20 cellular contexts compared by ENCODE assay signal in the genomic region with DNA sequence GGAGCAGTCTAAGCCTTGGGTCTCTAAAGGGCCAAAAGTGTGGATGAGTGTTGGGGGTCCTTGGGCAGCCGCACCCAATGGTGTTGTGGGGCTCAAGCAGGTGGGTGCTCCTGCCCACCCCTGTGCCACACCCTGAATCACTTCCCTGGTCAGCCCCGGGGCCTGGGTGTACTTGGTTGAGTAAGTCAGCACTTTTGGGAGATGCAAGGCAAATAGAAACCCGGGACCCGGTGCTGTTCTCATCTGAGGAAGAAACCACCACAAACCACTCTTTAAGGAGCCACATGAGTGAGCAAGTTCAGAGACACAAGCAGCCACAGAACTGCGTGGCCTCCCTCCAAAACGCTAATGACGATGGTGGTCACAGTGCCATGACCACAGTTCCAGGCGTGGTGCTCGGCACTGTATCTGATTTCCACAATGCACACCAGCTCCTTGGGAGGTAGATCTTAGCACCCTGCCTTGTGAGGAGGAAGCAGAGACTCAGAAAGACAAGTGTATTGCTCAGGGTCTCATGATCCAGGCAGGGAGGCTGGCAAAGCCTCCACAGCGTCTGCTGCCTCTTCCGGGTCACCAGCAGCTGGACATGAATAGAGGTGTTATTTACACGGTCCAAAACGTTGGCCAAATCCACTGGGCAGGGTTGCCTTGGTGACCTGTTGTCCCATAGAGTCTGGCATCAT.
"Had no signal": no experiment of that assay in that cellular context is flagged by ENCODE, and none has a peak within 500 bp of the region (broad histone marks: within the 10 kb centered on the region; RNA-seq: fewer than 3 reads in every experiment).

No MANE protein-coding gene starts in this region.

- H3K27me3 ChIP-seq: suprapubic skin had no signal

- H3K4me3 Mint-ChIP-seq: activated CD4-positive, alpha-beta T cell treated with anti-CD3 and anti-CD28 coated beads, Interleukin-2, amount 10 ng/mL, durations not matched to agents 7 days and 5 days; activated naive CD8-positive, alpha-beta T cell; activated T-cell treated with anti-CD3 and anti-CD28 coated beads, Interleukin-2, amount 50 U/mL, for 72 hours; effector memory CD8-positive, alpha-beta T cell; stimulated activated naive CD8-positive, alpha-beta T cell treated with anti-CD3 and anti-CD28 coated beads, Interleukin-15, amount 100 ng/mL, for 72 hours had no signal

- H3K9me3 Mint-ChIP-seq: activated CD4-positive, alpha-beta T cell treated with anti-CD3 and anti-CD28 coated beads, Interleukin-2, amount 10 ng/mL, durations not matched to agents 7 days and 5 days; activated T-cell treated with anti-CD3 and anti-CD28 coated beads, Interleukin-2, amount 50 U/mL, for 72 hours; effector memory CD8-positive, alpha-beta T cell; stimulated activated naive CD8-positive, alpha-beta T cell treated with anti-CD3 and anti-CD28 coated beads, Interleukin-15, amount 100 ng/mL, for 72 hours had no signal

- ATAC-seq: activated T-cell treated with anti-CD3 and anti-CD28 coated beads, Interleukin-2, amount 50 U/mL, for 72 hours; effector memory CD8-positive, alpha-beta T cell; left lobe of liver; right lobe of liver; SK-N-SH treated with all-trans-retinoic acid at 6 μM for 48 hours; stimulated activated naive CD8-positive, alpha-beta T cell treated with anti-CD3 and anti-CD28 coated beads, Interleukin-15, amount 100 ng/mL, for 72 hours had no signal

- H3K36me3 Mint-ChIP-seq: activated naive CD8-positive, alpha-beta T cell had no signal

- H3K4me3 ChIP-seq: lung, right lobe of liver, suprapubic skin had no signal

- H3K4me1 Mint-ChIP-seq: activated CD4-positive, alpha-beta T cell treated with anti-CD3 and anti-CD28 coated beads, Interleukin-2, amount 10 ng/mL, durations not matched to agents 7 days and 5 days had no signal

- H3K4me1 ChIP-seq: right lobe of liver had no signal

- H3K27ac ChIP-seq: right lobe of liver, suprapubic skin had no signal

- H3K9me3 ChIP-seq: right lobe of liver, suprapubic skin had no signal

- H3K27ac Mint-ChIP-seq: activated CD4-positive, alpha-beta T cell treated with anti-CD3 and anti-CD28 coated beads, Interleukin-2, amount 10 ng/mL, durations not matched to agents 7 days and 5 days; activated naive CD8-positive, alpha-beta T cell; activated T-cell treated with anti-CD3 and anti-CD28 coated beads, Interleukin-2, amount 50 U/mL, for 72 hours; effector memory CD8-positive, alpha-beta T cell; stimulated activated naive CD8-positive, alpha-beta T cell treated with anti-CD3 and anti-CD28 coated beads, Interleukin-15, amount 100 ng/mL, for 72 hours had no signal

- H3K36me3 ChIP-seq: right lobe of liver, suprapubic skin had no signal

- DNase-seq: activated CD4-positive, alpha-beta T cell treated with anti-CD3 and anti-CD28 coated beads, Interleukin-2, amount 10 ng/mL, durations not matched to agents 7 days and 5 days; activated CD8-positive, alpha-beta memory T cell treated with anti-CD3 and anti-CD28 coated beads for 24 hours; activated CD8-positive, alpha-beta memory T cell treated with anti-CD3 and anti-CD28 coated beads, Interleukin-2, amount 50 U/mL, for 48 hours; activated gamma-delta T cell treated with Interleukin-2 at 50 U/mL for 16 hours; activated T-cell treated with anti-CD3 and anti-CD28 coated beads, Interleukin-2, amount 50 U/mL, for 72 hours; effector memory CD8-positive, alpha-beta T cell; foreskin fibroblast; islet precursor cell; right lobe of liver; small intestine; stimulated activated CD4-positive, alpha-beta T cell treated with anti-CD3 and anti-CD28 coated beads, Interleukin-4, amount 100 ng/mL, for 1 hour; stimulated activated naive CD8-positive, alpha-beta T cell treated with anti-CD3 and anti-CD28 coated beads, Interleukin-15, amount 100 ng/mL, for 72 hours; T-helper 1 cell; T-helper 9 cell; trophoblast cell had no signal
